ENCODE assay signal across 2 cellular contexts in the genomic region with DNA sequence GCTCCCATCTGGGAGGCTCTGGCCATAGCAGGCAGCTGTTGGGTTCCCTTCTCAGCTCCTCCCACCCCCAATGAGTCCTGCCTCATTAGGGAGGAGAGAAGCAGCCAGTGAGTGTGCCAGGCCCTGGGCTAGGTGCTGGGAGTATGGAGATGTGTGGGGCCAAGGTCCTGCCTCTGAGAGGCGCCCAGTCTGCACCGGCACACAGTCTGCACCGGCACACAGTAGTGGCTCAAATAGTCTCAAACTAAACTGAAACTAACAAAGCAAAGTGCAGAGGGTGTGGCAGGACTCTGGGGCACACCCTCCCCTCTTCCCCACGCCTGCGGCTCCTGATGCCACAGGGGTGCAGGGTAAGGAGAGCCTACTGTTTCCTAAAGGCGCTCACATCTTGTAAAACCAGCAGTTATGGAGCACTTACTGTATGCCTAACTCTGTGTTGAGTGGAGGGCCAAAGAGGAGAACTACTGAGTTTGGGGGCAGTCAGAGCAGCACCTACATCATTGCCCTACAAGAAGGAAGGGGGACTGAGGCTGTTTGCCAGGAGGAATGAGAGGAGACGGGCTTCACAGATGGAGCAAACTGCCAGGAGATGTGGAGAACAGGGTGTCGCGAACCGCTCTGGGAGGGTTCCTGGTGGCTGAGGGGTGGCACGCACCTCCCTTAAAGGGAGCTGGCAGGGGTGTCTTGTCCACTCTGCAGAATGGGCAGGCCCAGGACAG.
TF ChIP-seq lines count a peak whose summit lies in the region.

No MANE protein-coding gene starts in this region.

TF ChIP-seq in GM12891, 5 proteins besides CTCF, POLR2A, EP300 and RAD21:
- TF ChIP-seq POU2F2 (IDR thresholded peaks at IDR 0.05; ENCODE audit: low read depth, low read length): no peak
- no peak for TF ChIP-seq PAX5 (IDR thresholded peaks at IDR 0.05; ENCODE audit: insufficient read depth, low read length, severe bottlenecking)

TF ChIP-seq in H1, 55 proteins besides CTCF, POLR2A, EP300 and RAD21:
- TF ChIP-seq SIN3A (conservative IDR thresholded peaks at IDR 0.05 in 1 of 2, IDR thresholded peaks at IDR 0.05 in 1 of 2; ENCODE audit: low read depth in 1 of 2, low read length in 2 of 2) (no peak), SAP30 (IDR thresholded peaks at IDR 0.05; ENCODE audit: insufficient read depth, insufficient replicate concordance, low read length) (no peak)
